In genomic region chr15:88622605-88622975, GRCh38 we compare ENCODE assay signal across 8 cellular contexts. TPM values are rescaled to one million over a fixed set of nuclear protein-coding genes. Genes with fewer than 3 reads are reported as not detected.
DNase-seq lines count a peak whose midpoint lies in the region; ATAC-seq, FAIRE-seq and TF ChIP-seq lines count a peak whose summit lies in the region.

No MANE protein-coding gene starts in this region.

- POLR2A ChIA-PET in RWPE1 (lab: Yijun Ruan, JAX; ENCODE audit: low non-redundant PET) = interaction anchor here (0.8 kb wide), 1 partner anchor 96 kb away, joined by 3 read pairs; no protein-coding TSS in a partner anchor
- POLR2A ChIA-PET in HEK293T (lab: Yijun Ruan, JAX) = interaction anchor here (0.8 to 2.1 kb wide), 4 partner anchors 8 to 155 kb away, joined by 3 to 14 read pairs (median 12); partner anchors contain the start of genes ISG20, MRPL46 and MRPS11

- DNase-seq in RWPE1 (ENCODE audit: low spot score) (no peak), fibroblast of pulmonary artery (ENCODE audit: low read depth) (no peak), HEK293T (ENCODE audit: extremely low spot score) (no peak), GM12891 (ENCODE audit: insufficient read length, low spot score) (no peak), NCI-H128 (lab: John Stamatoyannopoulos, UW; ENCODE audit: unreplicated experiment) (no peak)

- H3K4me1 ChIP-seq in skeletal muscle satellite cell (ENCODE audit: control insufficient read depth, insufficient read depth, low read length) = peaks cover 28% of the 10 kb centered on the region

- peaks cover 29% of the 10 kb centered on the region for H3K36me3 ChIP-seq in skeletal muscle satellite cell (ENCODE audit: insufficient read depth, low read length)

- H3K4me3 ChIP-seq in fibroblast of pulmonary artery (replicated peaks; ENCODE audit: low read depth, low read length) = peak overlapping the region; percentile 95
- H3K4me3 ChIP-seq in skeletal muscle satellite cell (ENCODE audit: low read length) = peak overlapping the region; percentile 85

- H3K27me3 ChIP-seq in skeletal muscle satellite cell (ENCODE audit: control insufficient read depth, insufficient read depth, low read length) = no peaks in the 10 kb centered on the region

- H3K9ac ChIP-seq in skeletal muscle satellite cell (ENCODE audit: low read depth, low read length) = peak overlapping the region; percentile 98

- TF ChIP-seq CTCF in RWPE1 (conservative IDR thresholded peaks at IDR 0.05; ENCODE audit: low read depth) = no peak
- no peak for TF ChIP-seq CTCF in fibroblast of pulmonary artery (IDR thresholded peaks at IDR 0.05; ENCODE audit: low read length, missing control alignments)

- peak overlapping the region; percentile 97 for H3K4me2 ChIP-seq in skeletal muscle satellite cell (ENCODE audit: low read length)

- CTCF ChIA-PET in RWPE1 (lab: Yijun Ruan, JAX) = no interaction called here
- CTCF ChIA-PET in HEK293T (lab: Yijun Ruan, JAX) = interaction anchor here (0.9 to 1.4 kb wide), 2 partner anchors 16 to 151 kb away, joined by 3 to 4 read pairs; partner anchors contain the start of gene ISG20

- TF ChIP-seq POLR2A in GM12891 (IDR thresholded peaks at IDR 0.05; ENCODE audit: low read depth, low read length) = no peak

- ATAC-seq in GM19035 (IDR thresholded peaks at IDR 0.05; ENCODE audit: unreplicated experiment) = peak; percentile 6
- ATAC-seq in HG03025 (IDR thresholded peaks at IDR 0.05; ENCODE audit: low FRiP score, unreplicated experiment) = no peak

- peak overlapping the region; percentile 88 for H3K27ac ChIP-seq in RWPE1

- no peaks in the 10 kb centered on the region for H3K9me3 ChIP-seq in skeletal muscle satellite cell (replicated peaks; ENCODE audit: low read length)

- no peak for FAIRE-seq in GM12891 (lab: Jason Lieb, UNC)

TF ChIP-seq in HEK293T, 16 proteins besides CTCF, POLR2A, EP300 and RAD21:
- TF ChIP-seq NFRKB (IDR thresholded peaks at IDR 0.05) (no peak), SUZ12 (IDR thresholded peaks at IDR 0.05) (no peak), ARNT (IDR thresholded peaks at IDR 0.05) (no peak), CTBP1 (IDR thresholded peaks at IDR 0.05; ENCODE audit: borderline replicate concordance) (no peak), ZNF384 (IDR thresholded peaks at IDR 0.05) (no peak), LEF1 (IDR thresholded peaks at IDR 0.05; ENCODE audit: borderline replicate concordance) (no peak)

TF ChIP-seq in GM12891, 5 proteins besides CTCF, POLR2A, EP300 and RAD21:
- no peak for TF ChIP-seq POU2F2 (IDR thresholded peaks at IDR 0.05; ENCODE audit: low read depth, low read length)
- TF ChIP-seq SPI1 (IDR thresholded peaks at IDR 0.05; ENCODE audit: low read depth, low read length) = no peak
- no peak for TF ChIP-seq PAX5 (IDR thresholded peaks at IDR 0.05; ENCODE audit: insufficient read depth, low read length, severe bottlenecking)
- TF ChIP-seq POLR2AphosphoS5 (IDR thresholded peaks at IDR 0.05; ENCODE audit: low read depth, low read length) = no peak
- TF ChIP-seq TAF1 (IDR thresholded peaks at IDR 0.05; ENCODE audit: low read depth, low read length) = no peak

RNA-seq across cellular contexts. Expression of gene AEN, which starts 1.4 kb away (rescaled TPM):
- total RNA-seq in skeletal muscle satellite cell (2012; rRNA removed) = 41.5 and 48.4 TPM in 2 replicates
- polyA plus RNA-seq in GM12891 (2012; ENCODE audit: low read depth, missing spikeins) = 36.3 TPM

RNA-seq across cellular contexts. Expression of gene ISG20, which starts 16.2 kb away (rescaled TPM):
- total RNA-seq in skeletal muscle satellite cell (2012; rRNA removed) = 1.7 and 2.0 TPM in 2 replicates
- polyA plus RNA-seq in GM12891 (2012; ENCODE audit: low read depth, missing spikeins) = 43.9 TPM
